ENCODE assay signal across 1 cellular context in the genomic region with DNA sequence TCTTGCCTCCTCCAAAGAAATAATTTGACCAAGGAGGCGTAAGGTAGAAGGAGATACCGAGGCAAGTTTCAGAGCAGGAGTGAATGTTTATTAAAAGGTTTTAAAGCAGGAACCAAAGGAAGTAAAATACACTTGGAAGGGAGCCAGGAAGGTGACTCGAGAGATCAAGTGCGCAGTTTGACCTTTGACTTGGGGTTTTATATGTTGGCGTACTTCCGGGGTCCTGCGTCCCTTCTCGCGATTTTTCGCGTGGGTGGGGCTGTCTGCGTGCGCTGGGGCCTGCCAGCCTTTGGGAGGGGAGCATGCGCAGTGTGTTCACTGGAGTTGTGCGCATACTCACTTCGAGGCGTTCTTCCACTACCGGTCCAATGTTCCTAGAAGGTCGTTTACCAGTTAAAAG.
A peak's percentile ranks its signal among the peaks of the same experiment; 100 is the strongest.
TF ChIP-seq lines count a peak whose summit lies in the region.

No MANE protein-coding gene starts in this region.

TF ChIP-seq in K562, 482 proteins besides CTCF, POLR2A, EP300 and RAD21 (continued from another document):
- TF ChIP-seq, protein P1, sequence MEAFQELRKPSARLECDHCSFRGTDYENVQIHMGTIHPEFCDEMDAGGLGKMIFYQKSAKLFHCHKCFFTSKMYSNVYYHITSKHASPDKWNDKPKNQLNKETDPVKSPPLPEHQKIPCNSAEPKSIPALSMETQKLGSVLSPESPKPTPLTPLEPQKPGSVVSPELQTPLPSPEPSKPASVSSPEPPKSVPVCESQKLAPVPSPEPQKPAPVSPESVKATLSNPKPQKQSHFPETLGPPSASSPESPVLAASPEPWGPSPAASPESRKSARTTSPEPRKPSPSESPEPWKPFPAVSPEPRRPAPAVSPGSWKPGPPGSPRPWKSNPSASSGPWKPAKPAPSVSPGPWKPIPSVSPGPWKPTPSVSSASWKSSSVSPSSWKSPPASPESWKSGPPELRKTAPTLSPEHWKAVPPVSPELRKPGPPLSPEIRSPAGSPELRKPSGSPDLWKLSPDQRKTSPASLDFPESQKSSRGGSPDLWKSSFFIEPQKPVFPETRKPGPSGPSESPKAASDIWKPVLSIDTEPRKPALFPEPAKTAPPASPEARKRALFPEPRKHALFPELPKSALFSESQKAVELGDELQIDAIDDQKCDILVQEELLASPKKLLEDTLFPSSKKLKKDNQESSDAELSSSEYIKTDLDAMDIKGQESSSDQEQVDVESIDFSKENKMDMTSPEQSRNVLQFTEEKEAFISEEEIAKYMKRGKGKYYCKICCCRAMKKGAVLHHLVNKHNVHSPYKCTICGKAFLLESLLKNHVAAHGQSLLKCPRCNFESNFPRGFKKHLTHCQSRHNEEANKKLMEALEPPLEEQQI (IDR thresholded peaks at IDR 0.05): no peak
- TF ChIP-seq MTA1 (IDR thresholded peaks at IDR 0.05; ENCODE audit: borderline replicate concordance): no peak
- no peak for TF ChIP-seq CCAR2 (IDR thresholded peaks at IDR 0.05; ENCODE audit: low read depth, low read length)
- peak; percentile 61 for TF ChIP-seq GABPA (tag; conservative IDR thresholded peaks at IDR 0.05; ENCODE audit: low read depth)
- TF ChIP-seq EP400 (IDR thresholded peaks at IDR 0.05): no peak
- no peak for TF ChIP-seq ZNF436 (CRISPR knock-in tag; IDR thresholded peaks at IDR 0.05)
- TF ChIP-seq, protein P2, sequence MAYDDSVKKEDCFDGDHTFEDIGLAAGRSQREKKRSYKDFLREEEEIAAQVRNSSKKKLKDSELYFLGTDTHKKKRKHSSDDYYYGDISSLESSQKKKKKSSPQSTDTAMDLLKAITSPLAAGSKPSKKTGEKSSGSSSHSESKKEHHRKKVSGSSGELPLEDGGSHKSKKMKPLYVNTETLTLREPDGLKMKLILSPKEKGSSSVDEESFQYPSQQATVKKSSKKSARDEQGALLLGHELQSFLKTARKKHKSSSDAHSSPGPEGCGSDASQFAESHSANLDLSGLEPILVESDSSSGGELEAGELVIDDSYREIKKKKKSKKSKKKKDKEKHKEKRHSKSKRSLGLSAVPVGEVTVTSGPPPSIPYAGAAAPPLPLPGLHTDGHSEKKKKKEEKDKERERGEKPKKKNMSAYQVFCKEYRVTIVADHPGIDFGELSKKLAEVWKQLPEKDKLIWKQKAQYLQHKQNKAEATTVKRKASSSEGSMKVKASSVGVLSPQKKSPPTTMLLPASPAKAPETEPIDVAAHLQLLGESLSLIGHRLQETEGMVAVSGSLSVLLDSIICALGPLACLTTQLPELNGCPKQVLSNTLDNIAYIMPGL (CRISPR knock-in tag; IDR thresholded peaks at IDR 0.05): no peak
- TF ChIP-seq SREBF1 (IDR thresholded peaks at IDR 0.05; ENCODE audit: borderline replicate concordance, low read depth, low read length): no peak
- no peak for TF ChIP-seq SMARCA5 (IDR thresholded peaks at IDR 0.05)
- no peak for TF ChIP-seq ZC3H11A (IDR thresholded peaks at IDR 0.05; ENCODE audit: low read depth, low read length)
- TF ChIP-seq, protein P3, sequence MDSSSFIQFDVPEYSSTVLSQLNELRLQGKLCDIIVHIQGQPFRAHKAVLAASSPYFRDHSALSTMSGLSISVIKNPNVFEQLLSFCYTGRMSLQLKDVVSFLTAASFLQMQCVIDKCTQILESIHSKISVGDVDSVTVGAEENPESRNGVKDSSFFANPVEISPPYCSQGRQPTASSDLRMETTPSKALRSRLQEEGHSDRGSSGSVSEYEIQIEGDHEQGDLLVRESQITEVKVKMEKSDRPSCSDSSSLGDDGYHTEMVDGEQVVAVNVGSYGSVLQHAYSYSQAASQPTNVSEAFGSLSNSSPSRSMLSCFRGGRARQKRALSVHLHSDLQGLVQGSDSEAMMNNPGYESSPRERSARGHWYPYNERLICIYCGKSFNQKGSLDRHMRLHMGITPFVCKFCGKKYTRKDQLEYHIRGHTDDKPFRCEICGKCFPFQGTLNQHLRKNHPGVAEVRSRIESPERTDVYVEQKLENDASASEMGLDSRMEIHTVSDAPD (CRISPR knock-in tag; IDR thresholded peaks at IDR 0.05): no peak
- no peak for TF ChIP-seq IRF2 (CRISPR knock-in tag; IDR thresholded peaks at IDR 0.05)
- TF ChIP-seq, protein P4, sequence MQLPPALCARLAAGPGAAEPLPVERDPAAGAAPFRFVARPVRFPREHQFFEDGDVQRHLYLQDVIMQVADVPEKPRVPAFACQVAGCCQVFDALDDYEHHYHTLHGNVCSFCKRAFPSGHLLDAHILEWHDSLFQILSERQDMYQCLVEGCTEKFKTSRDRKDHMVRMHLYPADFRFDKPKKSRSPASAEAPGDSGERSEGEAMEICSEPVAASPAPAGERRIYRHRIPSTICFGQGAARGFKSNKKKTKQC (CRISPR knock-in tag; IDR thresholded peaks at IDR 0.05): no peak
- TF ChIP-seq BCOR (IDR thresholded peaks at IDR 0.05): no peak
- no peak for TF ChIP-seq RBBP5 (IDR thresholded peaks at IDR 0.05; ENCODE audit: borderline replicate concordance, insufficient read depth, low read length, poor library complexity, severe bottlenecking)
- no peak for TF ChIP-seq ILK (tag; IDR thresholded peaks at IDR 0.05; ENCODE audit: borderline replicate concordance, low read depth)
- no peak for TF ChIP-seq CBX3 (IDR thresholded peaks at IDR 0.05; ENCODE audit: borderline replicate concordance in 1 of 2, low read length in 2 of 2)
- no peak for TF ChIP-seq ZNF584 (CRISPR knock-in tag; IDR thresholded peaks at IDR 0.05; ENCODE audit: low read depth)
- TF ChIP-seq, protein P5, sequence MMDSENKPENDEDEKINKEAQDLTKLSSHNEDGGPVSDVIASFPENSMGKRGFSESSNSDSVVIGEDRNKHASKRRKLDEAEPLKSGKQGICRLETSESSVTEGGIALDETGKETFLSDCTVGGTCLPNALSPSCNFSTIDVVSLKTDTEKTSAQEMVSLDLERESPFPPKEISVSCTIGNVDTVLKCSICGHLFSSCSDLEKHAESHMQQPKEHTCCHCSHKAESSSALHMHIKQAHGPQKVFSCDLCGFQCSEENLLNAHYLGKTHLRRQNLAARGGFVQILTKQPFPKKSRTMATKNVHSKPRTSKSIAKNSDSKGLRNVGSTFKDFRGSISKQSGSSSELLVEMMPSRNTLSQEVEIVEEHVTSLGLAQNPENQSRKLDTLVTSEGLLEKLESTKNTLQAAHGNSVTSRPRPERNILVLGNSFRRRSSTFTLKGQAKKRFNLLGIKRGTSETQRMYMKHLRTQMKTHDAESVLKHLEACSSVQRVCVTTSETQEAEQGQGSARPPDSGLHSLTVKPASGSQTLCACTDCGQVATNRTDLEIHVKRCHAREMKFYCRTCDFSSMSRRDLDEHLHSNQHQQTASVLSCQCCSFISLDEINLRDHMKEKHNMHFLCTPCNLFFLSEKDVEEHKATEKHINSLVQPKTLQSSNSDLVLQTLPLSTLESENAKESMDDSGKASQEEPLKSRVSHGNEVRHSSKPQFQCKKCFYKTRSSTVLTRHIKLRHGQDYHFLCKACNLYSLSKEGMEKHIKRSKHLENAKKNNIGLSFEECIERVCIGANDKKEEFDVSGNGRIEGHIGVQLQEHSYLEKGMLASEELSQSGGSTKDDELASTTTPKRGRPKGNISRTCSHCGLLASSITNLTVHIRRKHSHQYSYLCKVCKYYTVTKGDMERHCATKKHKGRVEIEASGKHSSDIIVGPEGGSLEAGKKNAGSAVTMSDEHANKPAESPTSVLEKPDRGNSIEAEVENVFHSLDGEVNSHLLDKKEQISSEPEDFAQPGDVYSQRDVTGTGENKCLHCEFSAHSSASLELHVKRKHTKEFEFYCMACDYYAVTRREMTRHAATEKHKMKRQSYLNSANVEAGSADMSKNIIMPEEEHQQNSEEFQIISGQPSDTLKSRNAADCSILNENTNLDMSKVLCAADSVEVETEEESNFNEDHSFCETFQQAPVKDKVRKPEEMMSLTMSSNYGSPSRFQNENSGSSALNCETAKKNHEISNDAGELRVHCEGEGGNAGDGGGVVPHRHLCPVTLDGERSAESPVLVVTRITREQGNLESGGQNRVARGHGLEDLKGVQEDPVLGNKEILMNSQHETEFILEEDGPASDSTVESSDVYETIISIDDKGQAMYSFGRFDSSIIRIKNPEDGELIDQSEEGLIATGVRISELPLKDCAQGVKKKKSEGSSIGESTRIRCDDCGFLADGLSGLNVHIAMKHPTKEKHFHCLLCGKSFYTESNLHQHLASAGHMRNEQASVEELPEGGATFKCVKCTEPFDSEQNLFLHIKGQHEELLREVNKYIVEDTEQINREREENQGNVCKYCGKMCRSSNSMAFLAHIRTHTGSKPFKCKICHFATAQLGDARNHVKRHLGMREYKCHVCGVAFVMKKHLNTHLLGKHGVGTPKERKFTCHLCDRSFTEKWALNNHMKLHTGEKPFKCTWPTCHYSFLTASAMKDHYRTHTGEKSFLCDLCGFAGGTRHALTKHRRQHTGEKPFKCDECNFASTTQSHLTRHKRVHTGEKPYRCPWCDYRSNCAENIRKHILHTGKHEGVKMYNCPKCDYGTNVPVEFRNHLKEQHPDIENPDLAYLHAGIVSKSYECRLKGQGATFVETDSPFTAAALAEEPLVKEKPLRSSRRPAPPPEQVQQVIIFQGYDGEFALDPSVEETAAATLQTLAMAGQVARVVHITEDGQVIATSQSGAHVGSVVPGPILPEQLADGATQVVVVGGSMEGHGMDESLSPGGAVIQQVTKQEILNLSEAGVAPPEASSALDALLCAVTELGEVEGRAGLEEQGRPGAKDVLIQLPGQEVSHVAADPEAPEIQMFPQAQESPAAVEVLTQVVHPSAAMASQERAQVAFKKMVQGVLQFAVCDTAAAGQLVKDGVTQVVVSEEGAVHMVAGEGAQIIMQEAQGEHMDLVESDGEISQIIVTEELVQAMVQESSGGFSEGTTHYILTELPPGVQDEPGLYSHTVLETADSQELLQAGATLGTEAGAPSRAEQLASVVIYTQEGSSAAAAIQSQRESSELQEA (IDR thresholded peaks at IDR 0.05; ENCODE audit: low read depth): no peak
